1 cellular context compared by ENCODE assay signal in the genomic region with DNA sequence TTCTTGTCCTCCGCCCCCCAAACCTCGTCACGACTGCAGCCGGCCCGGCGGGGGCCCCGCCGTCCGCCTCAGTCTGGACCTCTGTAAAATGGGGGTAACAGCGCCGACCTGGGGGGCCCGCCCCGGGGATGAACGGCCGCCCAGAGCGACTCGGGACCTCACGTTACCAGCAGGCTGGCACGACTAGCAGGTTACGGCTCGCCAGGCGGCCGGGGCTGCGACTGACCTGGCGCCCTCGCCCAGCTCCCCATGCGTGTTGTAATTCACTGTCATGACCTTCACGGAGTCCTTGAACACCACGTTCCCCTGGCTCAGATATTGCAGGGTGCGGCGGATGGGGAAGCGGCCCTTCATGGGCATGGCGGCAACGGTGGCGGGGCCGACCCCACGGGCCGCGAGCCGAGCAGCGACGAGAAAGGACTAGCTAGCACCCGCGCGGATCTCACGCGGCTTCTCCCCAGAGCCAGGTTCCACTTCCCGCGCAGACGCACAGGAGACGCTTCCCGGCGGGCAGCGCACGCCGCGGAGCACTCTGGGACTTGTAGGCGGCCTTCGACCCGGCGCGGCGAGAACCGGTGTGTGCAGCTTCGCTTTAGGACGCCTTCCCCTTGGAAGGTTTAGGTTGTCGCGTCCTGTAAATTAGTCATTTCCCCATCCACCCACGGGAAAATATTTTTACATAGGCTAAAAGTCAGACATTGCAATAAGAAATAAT.
TF ChIP-seq lines count a peak whose summit lies in the region.

A gene (minus strand): TSS at position 481 of the 715 bp plus-strand sequence. CDS start 121 bp downstream, at position 360.

TF ChIP-seq in K562, 482 proteins besides CTCF, POLR2A, EP300 and RAD21 (continued from another document):
- TF ChIP-seq, protein P1, sequence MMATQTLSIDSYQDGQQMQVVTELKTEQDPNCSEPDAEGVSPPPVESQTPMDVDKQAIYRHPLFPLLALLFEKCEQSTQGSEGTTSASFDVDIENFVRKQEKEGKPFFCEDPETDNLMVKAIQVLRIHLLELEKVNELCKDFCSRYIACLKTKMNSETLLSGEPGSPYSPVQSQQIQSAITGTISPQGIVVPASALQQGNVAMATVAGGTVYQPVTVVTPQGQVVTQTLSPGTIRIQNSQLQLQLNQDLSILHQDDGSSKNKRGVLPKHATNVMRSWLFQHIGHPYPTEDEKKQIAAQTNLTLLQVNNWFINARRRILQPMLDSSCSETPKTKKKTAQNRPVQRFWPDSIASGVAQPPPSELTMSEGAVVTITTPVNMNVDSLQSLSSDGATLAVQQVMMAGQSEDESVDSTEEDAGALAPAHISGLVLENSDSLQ (IDR thresholded peaks at IDR 0.05): no peak
- TF ChIP-seq NCOR1 (IDR thresholded peaks at IDR 0.05) (no peak), ZNF589 (CRISPR knock-in tag; IDR thresholded peaks at IDR 0.05; ENCODE audit: low read depth) (no peak; the same call in 1 of the 2 replicates), NR2C1 (IDR thresholded peaks at IDR 0.05) (peak; percentile 74), NR2C1 (tag; IDR thresholded peaks at IDR 0.05) (peak; percentile 89), NCOA6 (IDR thresholded peaks at IDR 0.05) (no peak), SAFB (IDR thresholded peaks at IDR 0.05; ENCODE audit: borderline replicate concordance, low read depth, low read length) (peak; percentile 68; the same call in 1 of the 2 replicates), POLR3G (IDR thresholded peaks at IDR 0.05; ENCODE audit: extremely low read depth, insufficient read length, insufficient replicate concordance) (no peak), PCBP2 (IDR thresholded peaks at IDR 0.05; ENCODE audit: low read depth, low read length, poor library complexity, severe bottlenecking) (no peak), KDM1A (IDR thresholded peaks at IDR 0.05) (peak in 1 of 2 experiments; percentile 40; a peak in 1 of 4 replicates), TAF1 (IDR thresholded peaks at IDR 0.05; ENCODE audit: control insufficient read depth, extremely low read depth, insufficient read depth, low read length, severe bottlenecking) (peak; percentile 92), CREM (IDR thresholded peaks at IDR 0.05; ENCODE audit: low read depth) (peak; percentile 80), SMAD1 (IDR thresholded peaks at IDR 0.05; ENCODE audit: low read depth, low read length, partially characterized antibody) (peak; percentile 87), SUPT5H (IDR thresholded peaks at IDR 0.05) (peak; percentile 99), POLR2B (IDR thresholded peaks at IDR 0.05; ENCODE audit: low read depth, partially characterized antibody) (peak; percentile 97), MTA3 (IDR thresholded peaks at IDR 0.05; ENCODE audit: borderline replicate concordance) (peak; percentile 88)
- TF ChIP-seq, protein P2, sequence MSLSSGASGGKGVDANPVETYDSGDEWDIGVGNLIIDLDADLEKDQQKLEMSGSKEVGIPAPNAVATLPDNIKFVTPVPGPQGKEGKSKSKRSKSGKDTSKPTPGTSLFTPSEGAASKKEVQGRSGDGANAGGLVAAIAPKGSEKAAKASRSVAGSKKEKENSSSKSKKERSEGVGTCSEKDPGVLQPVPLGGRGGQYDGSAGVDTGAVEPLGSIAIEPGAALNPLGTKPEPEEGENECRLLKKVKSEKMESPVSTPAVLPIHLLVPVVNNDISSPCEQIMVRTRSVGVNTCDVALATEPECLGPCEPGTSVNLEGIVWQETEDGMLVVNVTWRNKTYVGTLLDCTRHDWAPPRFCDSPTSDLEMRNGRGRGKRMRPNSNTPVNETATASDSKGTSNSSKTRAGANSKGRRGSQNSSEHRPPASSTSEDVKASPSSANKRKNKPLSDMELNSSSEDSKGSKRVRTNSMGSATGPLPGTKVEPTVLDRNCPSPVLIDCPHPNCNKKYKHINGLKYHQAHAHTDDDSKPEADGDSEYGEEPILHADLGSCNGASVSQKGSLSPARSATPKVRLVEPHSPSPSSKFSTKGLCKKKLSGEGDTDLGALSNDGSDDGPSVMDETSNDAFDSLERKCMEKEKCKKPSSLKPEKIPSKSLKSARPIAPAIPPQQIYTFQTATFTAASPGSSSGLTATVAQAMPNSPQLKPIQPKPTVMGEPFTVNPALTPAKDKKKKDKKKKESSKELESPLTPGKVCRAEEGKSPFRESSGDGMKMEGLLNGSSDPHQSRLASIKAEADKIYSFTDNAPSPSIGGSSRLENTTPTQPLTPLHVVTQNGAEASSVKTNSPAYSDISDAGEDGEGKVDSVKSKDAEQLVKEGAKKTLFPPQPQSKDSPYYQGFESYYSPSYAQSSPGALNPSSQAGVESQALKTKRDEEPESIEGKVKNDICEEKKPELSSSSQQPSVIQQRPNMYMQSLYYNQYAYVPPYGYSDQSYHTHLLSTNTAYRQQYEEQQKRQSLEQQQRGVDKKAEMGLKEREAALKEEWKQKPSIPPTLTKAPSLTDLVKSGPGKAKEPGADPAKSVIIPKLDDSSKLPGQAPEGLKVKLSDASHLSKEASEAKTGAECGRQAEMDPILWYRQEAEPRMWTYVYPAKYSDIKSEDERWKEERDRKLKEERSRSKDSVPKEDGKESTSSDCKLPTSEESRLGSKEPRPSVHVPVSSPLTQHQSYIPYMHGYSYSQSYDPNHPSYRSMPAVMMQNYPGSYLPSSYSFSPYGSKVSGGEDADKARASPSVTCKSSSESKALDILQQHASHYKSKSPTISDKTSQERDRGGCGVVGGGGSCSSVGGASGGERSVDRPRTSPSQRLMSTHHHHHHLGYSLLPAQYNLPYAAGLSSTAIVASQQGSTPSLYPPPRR (CRISPR knock-in tag; IDR thresholded peaks at IDR 0.05; ENCODE audit: borderline replicate concordance): peak; percentile 62; the same call in 1 of the 2 replicates
- TF ChIP-seq, protein P3, sequence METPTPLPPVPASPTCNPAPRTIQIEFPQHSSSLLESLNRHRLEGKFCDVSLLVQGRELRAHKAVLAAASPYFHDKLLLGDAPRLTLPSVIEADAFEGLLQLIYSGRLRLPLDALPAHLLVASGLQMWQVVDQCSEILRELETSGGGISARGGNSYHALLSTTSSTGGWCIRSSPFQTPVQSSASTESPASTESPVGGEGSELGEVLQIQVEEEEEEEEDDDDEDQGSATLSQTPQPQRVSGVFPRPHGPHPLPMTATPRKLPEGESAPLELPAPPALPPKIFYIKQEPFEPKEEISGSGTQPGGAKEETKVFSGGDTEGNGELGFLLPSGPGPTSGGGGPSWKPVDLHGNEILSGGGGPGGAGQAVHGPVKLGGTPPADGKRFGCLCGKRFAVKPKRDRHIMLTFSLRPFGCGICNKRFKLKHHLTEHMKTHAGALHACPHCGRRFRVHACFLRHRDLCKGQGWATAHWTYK (CRISPR knock-in tag; IDR thresholded peaks at IDR 0.05): 0 out of 2 replicates have a peak, but pooled peaks have one; percentile 43
- TF ChIP-seq, protein P4, sequence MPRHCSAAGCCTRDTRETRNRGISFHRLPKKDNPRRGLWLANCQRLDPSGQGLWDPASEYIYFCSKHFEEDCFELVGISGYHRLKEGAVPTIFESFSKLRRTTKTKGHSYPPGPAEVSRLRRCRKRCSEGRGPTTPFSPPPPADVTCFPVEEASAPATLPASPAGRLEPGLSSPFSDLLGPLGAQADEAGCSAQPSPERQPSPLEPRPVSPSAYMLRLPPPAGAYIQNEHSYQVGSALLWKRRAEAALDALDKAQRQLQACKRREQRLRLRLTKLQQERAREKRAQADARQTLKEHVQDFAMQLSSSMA (CRISPR knock-in tag; IDR thresholded peaks at IDR 0.05): peak; percentile 64; the same call in 1 of the 2 replicates
